ENCODE assay signal across 16 cellular contexts in the genomic region with DNA sequence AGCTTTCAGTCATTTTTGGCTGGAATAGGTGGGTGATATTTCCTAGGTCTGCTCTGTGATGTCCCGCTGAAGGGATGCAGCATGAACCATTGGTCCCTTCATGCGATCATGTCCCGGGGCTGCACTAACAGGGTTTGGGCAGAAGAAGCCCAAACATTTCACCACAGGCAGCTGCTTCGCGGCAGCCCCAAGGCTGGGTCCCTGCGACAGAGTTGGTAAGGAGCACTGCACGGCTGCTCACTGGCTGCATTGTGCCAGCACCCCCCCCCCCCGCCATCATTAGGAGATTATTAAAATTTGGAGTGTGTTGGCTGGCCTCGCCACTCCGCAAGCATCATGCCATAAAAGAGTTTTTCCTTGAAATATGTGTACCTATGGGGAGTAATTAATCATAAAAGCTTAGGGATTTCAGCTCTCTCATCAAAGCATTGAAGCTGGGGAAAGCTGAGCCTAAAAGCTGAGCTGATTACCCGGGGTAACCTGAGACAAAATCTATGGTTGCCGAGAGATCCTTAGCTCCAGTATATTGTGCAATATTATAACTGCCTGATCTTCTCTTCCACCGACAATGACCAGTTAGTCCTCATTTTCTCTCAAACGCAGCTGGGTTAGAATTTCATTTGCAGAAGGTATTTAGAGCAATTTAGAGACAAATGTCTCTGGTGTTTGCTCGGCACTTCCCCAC.
DNase-seq lines count a peak whose midpoint lies in the region; ATAC-seq, FAIRE-seq and TF ChIP-seq lines count a peak whose summit lies in the region.
"Had no signal": no experiment of that assay in that cellular context is flagged by ENCODE, and none has a peak within 500 bp of the region (broad histone marks: within the 10 kb centered on the region; RNA-seq: fewer than 3 reads in every experiment).

No MANE protein-coding gene starts in this region.

- H3K4me3 ChIP-seq in pancreas: no peak overlapping the region
- H3K4me3 ChIP-seq: GM23248, thyroid gland had no signal

- peaks cover 0 to 6% (median 0%) of the 10 kb centered on the region in 3 donors for H3K36me3 ChIP-seq in pancreas
- H3K36me3 ChIP-seq: thyroid gland had no signal

- ATAC-seq in pancreas: peak in 3 of 4 donors; percentile 54 to 73 (median 60)
- ATAC-seq in GM21737 (IDR thresholded peaks at IDR 0.05; ENCODE audit: unreplicated experiment): no peak
- ATAC-seq: activated CD4-positive, alpha-beta T cell treated with anti-CD3 and anti-CD28 coated beads for 36 hours had no signal

- no peak for TF ChIP-seq CTCF in pancreas (IDR thresholded peaks at IDR 0.05)

- WGBS in pancreas, 2 donors: 61 to 67% methylated on average over 14 to 15 of the region's 15 CpGs

- no peaks in the 10 kb centered on the region for H3K4me1 ChIP-seq in pancreas

- H3K9me3 ChIP-seq in pancreas: no peaks in the 10 kb centered on the region
- H3K9me3 ChIP-seq: thyroid gland had no signal

- peak; percentile 74 for DNase-seq in HuH-7.5 (ENCODE audit: low spot score)
- peak; percentile 69 to 71 for DNase-seq in NCI-H187 (lab: John Stamatoyannopoulos, UW)
- DNase-seq in NCI-H748 treated with DMSO at 0.1 percent for 48 hours (lab: John Stamatoyannopoulos, UW): peak; percentile 77
- no peak for DNase-seq in pancreas
- no peak for DNase-seq in activated CD8-positive, alpha-beta memory T cell treated with anti-CD3 and anti-CD28 coated beads, Interleukin-2, amount 50 U/mL, for 48 hours
- no peak for DNase-seq in HCEC 1CT
- DNase-seq in AG20443 (ENCODE audit: low spot score): no peak
- DNase-seq: activated CD4-positive, alpha-beta T cell treated with anti-CD3 and anti-CD28 coated beads for 36 hours; activated CD8-positive, alpha-beta memory T cell treated with anti-CD3 and anti-CD28 coated beads, Interleukin-2, amount 50 U/mL, for 4 hours; activated naive CD4-positive, alpha-beta T cell treated with Interleukin-2 at 50 U/mL for 16 hours; DND-41; erythroblast; GM23248; SIG-M5; thyroid gland had no signal

- no peak overlapping the region for H3K27ac ChIP-seq in pancreas
- H3K27ac ChIP-seq: GM23248, thyroid gland had no signal

- no peak for FAIRE-seq in pancreas (lab: Jason Lieb, UNC)

- H3K27me3 ChIP-seq in pancreas: no peaks in the 10 kb centered on the region
- H3K27me3 ChIP-seq: thyroid gland had no signal

- intact Hi-C loops in pancreas (cut with DNase I): loop anchor here in 1 of 3 donors (10.0 kb wide), 1 partner anchor 328 kb away; no protein-coding TSS in a partner anchor

Comparison
In these comparisons a context has a peak if more than half of its experiments do, and no peak if none do; other contexts are left out.
1. DNase-seq: peak in HuH-7.5 (single experiment), NCI-H187 (2 of 2) and NCI-H748 treated with DMSO at 0.1 percent for 48 hours (single experiment); none in pancreas (0 of 6), activated CD8-positive, alpha-beta memory T cell treated with anti-CD3 and anti-CD28 coated beads, Interleukin-2, amount 50 U/mL, for 48 hours (single experiment), HCEC 1CT (single experiment) and AG20443 (single experiment).